ENCODE assay signal across 15 cellular contexts in genomic region chr12:102255687-102256086, GRCh38. TPM values are rescaled to one million over a fixed set of nuclear protein-coding genes. Genes with fewer than 3 reads are reported as not detected.
"Had no signal": no experiment of that assay in that cellular context is flagged by ENCODE, and none has a peak within 500 bp of the region (broad histone marks: within the 10 kb centered on the region; RNA-seq: fewer than 3 reads in every experiment).

No MANE protein-coding gene starts in this region.

RNA-seq across cellular contexts. Expression of gene PMCH, which starts 58.1 kb away (rescaled TPM):
- total RNA-seq: stomach, subcutaneous adipose tissue, suprapubic skin, temporal lobe, testis, thoracic aorta, thyroid gland, tibial nerve, transverse colon, upper lobe of left lung, upper lobe of right lung, ureter, urinary bladder, uterus, vagina had no signal
- polyA plus RNA-seq: stomach, urinary bladder had no signal
